In genomic region chrX:53266914-53267313, GRCh38 we compare ENCODE assay signal across 1 cellular context.
TF ChIP-seq lines count a peak whose summit lies in the region.

No MANE protein-coding gene starts in this region.

TF ChIP-seq in SK-N-SH treated with all-trans-retinoic acid at 6 μM for 48 hours, 23 proteins besides CTCF, POLR2A, EP300 and RAD21 (continued from another document):
- TF ChIP-seq CSRNP3 (CRISPR knock-in tag; IDR thresholded peaks at IDR 0.05) (no peak), TSHZ2 (CRISPR knock-in tag; IDR thresholded peaks at IDR 0.05) (no peak)
